Comparison of ENCODE assay signal across 12 cellular contexts in genomic region chr11:29025001-29025400, GRCh38.
"Had no signal": no experiment of that assay in that cellular context is flagged by ENCODE, and none has a peak within 500 bp of the region (broad histone marks: within the 10 kb centered on the region; RNA-seq: fewer than 3 reads in every experiment).

No MANE protein-coding gene starts in this region.

- H3K9me3 ChIP-seq: pancreas, uterus had no signal

- ATAC-seq: heart right ventricle; pancreas; stimulated activated naive CD8-positive, alpha-beta T cell treated with anti-CD3 and anti-CD28 coated beads, Interleukin-15, amount 100 ng/mL, for 72 hours; T-helper 17 cell had no signal

- H3K36me3 ChIP-seq: heart right ventricle, left ventricle myocardium inferior, pancreas, uterus had no signal

- H3K27me3 ChIP-seq: heart right ventricle, pancreas, uterus had no signal

- DNase-seq: activated CD4-positive, alpha-beta T cell treated with anti-CD3 and anti-CD28 coated beads, Interleukin-2, amount 10 ng/mL, durations not matched to agents 7 days and 5 days; activated CD4-positive, CD25-positive, alpha-beta regulatory T cell; activated effector memory CD4-positive, alpha-beta T cell treated with Interleukin-2 at 50 U/mL for 16 hours; activated T-cell treated with anti-CD3 and anti-CD28 coated beads, Interleukin-2, amount 50 U/mL, for 1 hour; heart right ventricle; left ventricle myocardium inferior; pancreas; stimulated activated CD4-positive, alpha-beta T cell treated with anti-CD3 and anti-CD28 coated beads, Interleukin-15, amount 100 ng/mL, for 24 hours; stimulated activated CD4-positive, alpha-beta T cell treated with anti-CD3 and anti-CD28 coated beads, Interleukin-4, amount 100 ng/mL, for 4 hours; stimulated activated naive CD8-positive, alpha-beta T cell treated with anti-CD3 and anti-CD28 coated beads, Interleukin-15, amount 100 ng/mL, for 72 hours; T-helper 17 cell; uterus had no signal

- H3K27ac ChIP-seq: heart right ventricle, left ventricle myocardium inferior, pancreas, uterus had no signal

- H3K4me3 ChIP-seq: heart right ventricle, left ventricle myocardium inferior, pancreas, uterus had no signal

- H3K4me1 ChIP-seq: heart right ventricle, left ventricle myocardium inferior, pancreas, uterus had no signal
